8 cellular contexts compared by ENCODE assay signal in the genomic region with DNA sequence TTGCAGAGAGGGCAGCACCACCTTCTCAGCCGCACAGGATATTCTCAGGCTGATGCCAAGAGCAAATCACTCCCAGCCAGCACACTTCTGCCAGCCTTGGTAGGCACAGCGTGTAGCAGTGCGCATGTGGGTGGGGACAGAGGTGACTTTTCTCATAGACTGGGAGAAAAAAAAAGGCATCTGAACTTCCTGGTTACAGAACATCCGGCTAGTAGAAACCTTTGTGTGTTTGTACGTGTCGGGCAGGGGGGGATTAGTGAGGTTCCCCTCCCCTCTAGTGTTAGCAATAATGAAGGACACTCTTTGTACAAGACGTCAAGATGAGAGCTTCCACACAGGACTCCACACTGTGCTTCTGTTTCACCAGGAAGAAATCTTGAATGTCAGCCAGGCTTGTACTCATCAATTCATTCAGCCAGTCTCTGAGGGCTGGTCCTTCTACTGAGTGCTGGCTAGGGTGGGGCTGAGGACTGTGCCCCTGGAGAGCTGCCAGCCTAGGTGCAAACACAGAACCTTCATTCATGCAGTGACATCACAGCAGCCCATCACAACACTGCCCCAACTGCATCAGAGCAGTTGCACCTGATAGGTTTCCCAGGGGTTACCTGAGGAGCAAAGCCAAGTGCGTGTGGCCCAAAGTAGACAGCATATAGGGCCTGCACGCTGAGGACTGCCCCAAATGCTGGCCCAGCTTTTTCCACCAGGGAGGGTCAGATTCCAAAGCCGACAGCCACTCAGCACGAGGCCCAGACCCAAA. TPM values are rescaled to one million over a fixed set of nuclear protein-coding genes. Genes with fewer than 3 reads are reported as not detected.
A peak's percentile ranks its signal among the peaks of the same experiment; 100 is the strongest.
DNase-seq lines count a peak whose midpoint lies in the region; ATAC-seq and FAIRE-seq lines count a peak whose summit lies in the region.

No MANE protein-coding gene starts in this region.

- no peak for FAIRE-seq in RCC 7860 (lab: Jason Lieb, UNC)

- H3K4me3 ChIP-seq in skin epidermis, result no peak overlapping the region

- peak; percentile 84 for ATAC-seq in esophagus mucosa

- peak overlapping the region in 19 of 21 experiments; percentile 16 to 81 (median 69) for H3K27ac ChIP-seq in skin epidermis

- DNase-seq in HT-29 (ENCODE audit: low spot score) (peak; percentile 93), SW480 (ENCODE audit: low spot score) (peak; percentile 82), RCC 7860 (ENCODE audit: low spot score) (no peak), KG1 (lab: John Stamatoyannopoulos, UW) (no peak), UCSD-AML1 (lab: John Stamatoyannopoulos, UW; ENCODE audit: unreplicated experiment) (no peak), iPS-NIHi11 (ENCODE audit: low spot score) (no peak)

RNA-seq across cellular contexts. Expression of a gene that starts 34.7 kb away (rescaled TPM):
- 437 and 452 TPM in 2 replicates for total RNA-seq in HT-29 (2014; rRNA removed; shearing (Covaris generic))
- total RNA-seq in esophagus mucosa, result 452 TPM

Comparison
In these comparisons a context has a peak if more than half of its experiments do, and no peak if none do; other contexts are left out.
1. DNase-seq: peak in HT-29 (single experiment) and SW480 (single experiment); none in RCC 7860 (single experiment), KG1 (single experiment), UCSD-AML1 (single experiment) and iPS-NIHi11 (single experiment).